Comparison of ENCODE assay signal across 23 cellular contexts in the genomic region with DNA sequence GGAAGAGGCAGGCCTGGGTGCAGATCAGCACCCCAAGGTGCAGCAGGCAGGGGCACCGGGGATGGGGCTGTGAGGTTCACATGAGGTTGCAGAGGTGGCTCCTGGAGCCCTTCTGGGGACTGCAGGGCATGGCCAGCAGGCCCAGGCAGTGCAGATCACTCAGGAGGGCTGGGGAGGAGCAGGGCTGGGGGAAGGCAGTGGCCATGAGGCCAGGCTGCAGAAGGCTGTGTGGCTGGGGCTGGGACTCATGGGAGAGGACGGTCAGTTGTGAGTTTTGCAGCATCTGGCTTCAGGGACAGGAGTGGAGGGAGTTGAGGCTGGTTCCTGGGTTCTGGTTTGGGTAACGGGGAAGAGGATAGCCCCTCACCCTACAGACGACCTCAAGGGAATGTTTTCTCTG. TPM values are rescaled to one million over a fixed set of nuclear protein-coding genes. Genes with fewer than 3 reads are reported as not detected.
DNase-seq lines count a peak whose midpoint lies in the region; ATAC-seq and TF ChIP-seq lines count a peak whose summit lies in the region.
"Had no signal": no experiment of that assay in that cellular context is flagged by ENCODE, and none has a peak within 500 bp of the region (broad histone marks: within the 10 kb centered on the region; RNA-seq: fewer than 3 reads in every experiment).

No MANE protein-coding gene starts in this region.

- peaks cover 14% of the 10 kb centered on the region for H3K4me1 ChIP-seq in BLaER1
- H3K4me1 ChIP-seq in endodermal cell (ENCODE audit: control insufficient read depth, insufficient read depth, low read length), result no peaks in the 10 kb centered on the region

- H3K4me3 ChIP-seq in BLaER1, result no peak overlapping the region
- H3K4me3 ChIP-seq in H7 (ENCODE audit: insufficient read depth, low read depth, low read length), result no peak overlapping the region
- no peak overlapping the region for H3K4me3 ChIP-seq in endodermal cell (ENCODE audit: low read length)
- H3K4me3 ChIP-seq: SJSA1 had no signal

- no peaks in the 10 kb centered on the region for H3K9me3 Mint-ChIP-seq in endodermal cell
- H3K9me3 Mint-ChIP-seq in neural crest cell, result no peaks in the 10 kb centered on the region
- H3K9me3 Mint-ChIP-seq in activated T-helper 1 cell treated with anti-CD3 and anti-CD28 coated beads, Interleukin-12 subunit alpha, Interleukin-12 subunit beta, Interleukin-2, Interleukin-4 antibody, amounts not matched to agents 30 ng/mL and 10 ng/mL and 1 ng/mL, durations not matched to agents 14 hours and 24 hours and 36 hours, result no peaks in the 10 kb centered on the region
- H3K9me3 Mint-ChIP-seq: CD8-positive, alpha-beta memory T cell; HFFc6; IgD-negative memory B cell had no signal

- peaks cover 9% of the 10 kb centered on the region for H3K27me3 ChIP-seq in BLaER1
- H3K27me3 ChIP-seq in H7 (ENCODE audit: control insufficient read depth, insufficient read depth, low read length), result no peaks in the 10 kb centered on the region
- no peaks in the 10 kb centered on the region for H3K27me3 ChIP-seq in endodermal cell (ENCODE audit: control insufficient read depth, insufficient read depth, low read length, poor library complexity, severe bottlenecking)
- H3K27me3 ChIP-seq: SJSA1 had no signal

- H3K27ac ChIP-seq in BLaER1 (no peak overlapping the region), endodermal cell (ENCODE audit: low read depth, low read length) (no peak overlapping the region)
- H3K27ac ChIP-seq: SJSA1 had no signal

- H4K20me1 ChIP-seq in BLaER1, result no peaks in the 10 kb centered on the region

- no peak for ATAC-seq in HG02763 (IDR thresholded peaks at IDR 0.05; ENCODE audit: unreplicated experiment)
- ATAC-seq: Right ventricle myocardium inferior had no signal

- H3K27me3 Mint-ChIP-seq in endodermal cell (ENCODE audit: insufficient read depth) (peaks cover 3% of the 10 kb centered on the region), neural crest cell (ENCODE audit: low read depth) (peaks cover 7% of the 10 kb centered on the region)
- peaks cover 10% of the 10 kb centered on the region for H3K27me3 Mint-ChIP-seq in activated T-helper 1 cell treated with anti-CD3 and anti-CD28 coated beads, Interleukin-12 subunit alpha, Interleukin-12 subunit beta, Interleukin-2, Interleukin-4 antibody, amounts not matched to agents 30 ng/mL and 10 ng/mL and 1 ng/mL, durations not matched to agents 14 hours and 24 hours and 36 hours (ENCODE audit: insufficient read depth)

- H3K36me3 Mint-ChIP-seq in endodermal cell (ENCODE audit: low read depth) (no peaks in the 10 kb centered on the region), neural crest cell (ENCODE audit: low read depth) (no peaks in the 10 kb centered on the region)
- H3K36me3 Mint-ChIP-seq in activated T-helper 1 cell treated with anti-CD3 and anti-CD28 coated beads, Interleukin-12 subunit alpha, Interleukin-12 subunit beta, Interleukin-2, Interleukin-4 antibody, amounts not matched to agents 30 ng/mL and 10 ng/mL and 1 ng/mL, durations not matched to agents 14 hours and 24 hours and 36 hours (ENCODE audit: low read depth), result no peaks in the 10 kb centered on the region
- H3K36me3 Mint-ChIP-seq: CD8-positive, alpha-beta memory T cell had no signal

- H3K27ac Mint-ChIP-seq in endodermal cell (peak overlapping the region; percentile 33), neural crest cell (ENCODE audit: unreplicated experiment) (peak overlapping the region; percentile 90)
- no peak overlapping the region for H3K27ac Mint-ChIP-seq in activated T-helper 1 cell treated with anti-CD3 and anti-CD28 coated beads, Interleukin-12 subunit alpha, Interleukin-12 subunit beta, Interleukin-2, Interleukin-4 antibody, amounts not matched to agents 30 ng/mL and 10 ng/mL and 1 ng/mL, durations not matched to agents 14 hours and 24 hours and 36 hours
- H3K27ac Mint-ChIP-seq: HFFc6 had no signal

- peak overlapping the region; percentile 17 for H3K4me2 ChIP-seq in BLaER1

- no peaks in the 10 kb centered on the region for H3K36me3 ChIP-seq in BLaER1
- H3K36me3 ChIP-seq in H7 (replicated peaks; ENCODE audit: control insufficient read depth, insufficient read depth, low read length), result no peaks in the 10 kb centered on the region
- no peaks in the 10 kb centered on the region for H3K36me3 ChIP-seq in endodermal cell (ENCODE audit: control insufficient read depth, insufficient read depth, low read length)
- H3K36me3 ChIP-seq: SJSA1 had no signal

- intact Hi-C loops in activated T-helper 1 cell treated with anti-CD3 and anti-CD28 coated beads, Interleukin-12 subunit alpha, Interleukin-12 subunit beta, Interleukin-2, Interleukin-4 antibody, amounts not matched to agents 30 ng/mL and 10 ng/mL and 1 ng/mL, durations not matched to agents 14 hours and 24 hours and 36 hours (cut with micrococcal nuclease), result no loop called here

- WGBS in endodermal cell (ENCODE audit: insufficient coverage in 1 of 2, insufficient read length in 1 of 2), 2 experiments, result 88 to 93% methylated on average over 2 to 4 of the region's 4 CpGs

- TF ChIP-seq CTCF in endodermal cell (conservative IDR thresholded peaks at IDR 0.05), result no peak
- TF ChIP-seq CTCF in neural crest cell (conservative IDR thresholded peaks at IDR 0.05), result no peak

- H3K4me3 Mint-ChIP-seq in endodermal cell, result no peak overlapping the region
- no peak overlapping the region for H3K4me3 Mint-ChIP-seq in neural crest cell
- H3K4me3 Mint-ChIP-seq in activated T-helper 1 cell treated with anti-CD3 and anti-CD28 coated beads, Interleukin-12 subunit alpha, Interleukin-12 subunit beta, Interleukin-2, Interleukin-4 antibody, amounts not matched to agents 30 ng/mL and 10 ng/mL and 1 ng/mL, durations not matched to agents 14 hours and 24 hours and 36 hours, result no peak overlapping the region
- H3K4me3 Mint-ChIP-seq: CD8-positive, alpha-beta memory T cell; HFFc6; IgD-negative memory B cell had no signal

- H3K4me1 Mint-ChIP-seq in endodermal cell, result peaks cover 6% of the 10 kb centered on the region
- peaks cover 9% of the 10 kb centered on the region for H3K4me1 Mint-ChIP-seq in neural crest cell
- peaks cover 11% of the 10 kb centered on the region for H3K4me1 Mint-ChIP-seq in activated T-helper 1 cell treated with anti-CD3 and anti-CD28 coated beads, Interleukin-12 subunit alpha, Interleukin-12 subunit beta, Interleukin-2, Interleukin-4 antibody, amounts not matched to agents 30 ng/mL and 10 ng/mL and 1 ng/mL, durations not matched to agents 14 hours and 24 hours and 36 hours (ENCODE audit: low read depth)

- H3K9ac ChIP-seq in BLaER1, result no peak overlapping the region
- H3K9ac ChIP-seq in endodermal cell (ENCODE audit: extremely low read depth, low read length, poor library complexity, severe bottlenecking), result no peak overlapping the region

- DNase-seq in H7 (peak; percentile 42), endodermal cell (no peak), neural crest cell (ENCODE audit: low read depth, low spot score) (no peak), NCI-H510A treated with DMSO at 0.1 percent for 48 hours (lab: John Stamatoyannopoulos, UW) (no peak)
- no peak for DNase-seq in activated T-helper 1 cell treated with anti-CD3 and anti-CD28 coated beads, Interleukin-12 subunit alpha, Interleukin-12 subunit beta, Interleukin-2, Interleukin-4 antibody, amounts not matched to agents 30 ng/mL and 10 ng/mL and 1 ng/mL, durations not matched to agents 14 hours and 24 hours and 36 hours (ENCODE audit: low spot score)
- DNase-seq: CD8-positive, alpha-beta memory T cell; HFFc6; Karpas-422; NCI-H1694; NCI-H2081; NCI-H2171 treated with DMSO at 0.1 percent for 48 hours; NCI-H526; OCI-M1 had no signal

- H3K9me3 ChIP-seq in BLaER1 (no peaks in the 10 kb centered on the region), endodermal cell (ENCODE audit: control insufficient read depth, low read length) (no peaks in the 10 kb centered on the region)
- H3K9me3 ChIP-seq: SJSA1 had no signal

RNA-seq across cellular contexts. Expression of gene WDR88, which starts 7.3 kb away (rescaled TPM):
- total RNA-seq in H7 (2014; rRNA removed; shearing (Covaris generic)), result not detected in 2 replicates
- total RNA-seq in endodermal cell (not detected), neural crest cell (not detected in 2 replicates)
- polyA plus RNA-seq in endodermal cell (2013, experiment 1 of 2), result not detected
- not detected for polyA plus RNA-seq in endodermal cell (2013, experiment 2 of 2)
- not detected in 2 replicates for total RNA-seq in activated T-helper 1 cell treated with anti-CD3 and anti-CD28 coated beads, Interleukin-12 subunit alpha, Interleukin-12 subunit beta, Interleukin-2, Interleukin-4 antibody, amounts not matched to agents 30 ng/mL and 10 ng/mL and 1 ng/mL, durations not matched to agents 14 hours and 24 hours and 36 hours
- total RNA-seq: A673; CD8-positive, alpha-beta memory T cell; Daoy; H4; HFFc6; MCF 10A; Right ventricle myocardium inferior; SJSA1 had no signal
- polyA plus RNA-seq: BJ had no signal

RNA-seq across cellular contexts. Expression of gene LRP3, which starts 55.0 kb away (rescaled TPM):
- total RNA-seq in H7 (2014; rRNA removed; shearing (Covaris generic)), result 54.8 and 57.7 TPM in 2 replicates
- 10 to 100 TPM; 21.2 to 34.4 TPM for total RNA-seq in endodermal cell
- 34.1 TPM for polyA plus RNA-seq in endodermal cell (2013, experiment 1 of 2)
- polyA plus RNA-seq in endodermal cell (2013, experiment 2 of 2), result 28.8 TPM
- 79.6 and 85.6 TPM in 2 replicates for total RNA-seq in neural crest cell
- total RNA-seq in activated T-helper 1 cell treated with anti-CD3 and anti-CD28 coated beads, Interleukin-12 subunit alpha, Interleukin-12 subunit beta, Interleukin-2, Interleukin-4 antibody, amounts not matched to agents 30 ng/mL and 10 ng/mL and 1 ng/mL, durations not matched to agents 14 hours and 24 hours and 36 hours, result 0.13 and 0.29 TPM in 2 replicates
- polyA plus RNA-seq: CD8-positive, alpha-beta memory T cell; IgD-negative memory B cell had no signal

RNA-seq across cellular contexts. Expression of gene GPATCH1, which starts 58.2 kb away (rescaled TPM):
- total RNA-seq in H7 (2014; rRNA removed; shearing (Covaris generic)), result 5.5 and 6.5 TPM in 2 replicates
- total RNA-seq in endodermal cell (10 to 100 TPM; 10.1 to 11.2 TPM), neural crest cell (12.9 TPM in 2 replicates)
- 10.5 TPM for polyA plus RNA-seq in endodermal cell (2013, experiment 1 of 2)
- polyA plus RNA-seq in endodermal cell (2013, experiment 2 of 2), result 8.8 TPM
- 11.1 and 13.5 TPM in 2 replicates for total RNA-seq in activated T-helper 1 cell treated with anti-CD3 and anti-CD28 coated beads, Interleukin-12 subunit alpha, Interleukin-12 subunit beta, Interleukin-2, Interleukin-4 antibody, amounts not matched to agents 30 ng/mL and 10 ng/mL and 1 ng/mL, durations not matched to agents 14 hours and 24 hours and 36 hours

Comparison
In these comparisons a context has a peak if more than half of its experiments do, and no peak if none do; other contexts are left out.
1. RNA of gene LRP3, which starts 55.0 kb away (total RNA-seq): 79.6 to 85.6 TPM in neural crest cell, 54.8 to 57.7 TPM in H7 and 21.2 to 34.4 TPM in endodermal cell; 0.13 to 0.29 TPM in activated T-helper 1 cell treated with anti-CD3 and anti-CD28 coated beads, Interleukin-12 subunit alpha, Interleukin-12 subunit beta, Interleukin-2, Interleukin-4 antibody, amounts not matched to agents 30 ng/mL and 10 ng/mL and 1 ng/mL, durations not matched to agents 14 hours and 24 hours and 36 hours; every median in the first group is over 10 times any median in the second.